8 cellular contexts compared by ENCODE assay signal in genomic region chr19:32674959-32675719, GRCh38. TPM values are rescaled to one million over a fixed set of nuclear protein-coding genes. Genes with fewer than 3 reads are reported as not detected.
DNase-seq lines count a peak whose midpoint lies in the region; TF ChIP-seq lines count a peak whose summit lies in the region.

ANKRD27 (minus strand) TSS chr19:32675180; CDS start chr19:32659015, 16,165 bp downstream.

- peaks cover 18% of the 10 kb centered on the region for H3K27me3 ChIP-seq in suprapubic skin

- DNase-seq in GM04504 (ENCODE audit: low read depth) (peak; percentile 97), HFFc6 (peak; percentile 95), NB4 (ENCODE audit: low read depth) (peak; percentile 94), SK-N-MC (ENCODE audit: low read depth, low spot score) (peak; percentile 72), germinal center (ENCODE audit: low spot score) (peak; percentile 99), nucleus accumbens (lab: John Stamatoyannopoulos, UW) (peak; percentile 80 to 99 (median 95)), suprapubic skin (ENCODE audit: low spot score in 2 of 2) (peak; percentile 98 to 99)
- peak; percentile 98 for DNase-seq in activated naive CD4-positive, alpha-beta T cell treated with anti-CD3 and anti-CD28 coated beads, Interleukin-2, amount 10 ng/mL, durations not matched to agents 7 days and 5 days

- peaks cover 12% of the 10 kb centered on the region for H3K27me3 Mint-ChIP-seq in HFFc6 (ENCODE audit: insufficient read depth)
- H3K27me3 Mint-ChIP-seq in activated naive CD4-positive, alpha-beta T cell treated with anti-CD3 and anti-CD28 coated beads, Interleukin-2, amount 10 ng/mL, durations not matched to agents 7 days and 5 days: peaks cover 59% of the 10 kb centered on the region

- no peaks in the 10 kb centered on the region for H3K9me3 Mint-ChIP-seq in HFFc6
- no peaks in the 10 kb centered on the region for H3K9me3 Mint-ChIP-seq in activated naive CD4-positive, alpha-beta T cell treated with anti-CD3 and anti-CD28 coated beads, Interleukin-2, amount 10 ng/mL, durations not matched to agents 7 days and 5 days

- TF ChIP-seq POLR2A in NB4 (IDR thresholded peaks at IDR 0.05; ENCODE audit: extremely low read depth, insufficient read length) (peak; percentile 78), suprapubic skin (IDR thresholded peaks at IDR 0.05) (no peak)

- H3K27ac ChIP-seq in SK-N-MC (no peak within 1 kb of the TSS), suprapubic skin (peak within 1 kb of the TSS; percentile 75)

- peaks cover 24% of the 10 kb centered on the region for H3K4me1 Mint-ChIP-seq in HFFc6 (ENCODE audit: low read depth)
- H3K4me1 Mint-ChIP-seq in activated naive CD4-positive, alpha-beta T cell treated with anti-CD3 and anti-CD28 coated beads, Interleukin-2, amount 10 ng/mL, durations not matched to agents 7 days and 5 days: peaks cover 40% of the 10 kb centered on the region

- peaks cover 48% of the 10 kb centered on the region for H3K4me1 ChIP-seq in suprapubic skin

- H3K9ac ChIP-seq in SK-N-MC (ENCODE audit: insufficient read length): peak within 1 kb of the TSS; percentile 80

- no peaks in the 10 kb centered on the region for H3K9me3 ChIP-seq in SK-N-MC (ENCODE audit: low read depth, low read length)
- H3K9me3 ChIP-seq in suprapubic skin: no peaks in the 10 kb centered on the region

- H3K4me3 ChIP-seq in NB4 (ENCODE audit: low read depth, low read length): peak within 1 kb of the TSS; percentile 83
- peak within 1 kb of the TSS; percentile 92 for H3K4me3 ChIP-seq in SK-N-MC
- H3K4me3 ChIP-seq in suprapubic skin: peak within 1 kb of the TSS; percentile 79

- TF ChIP-seq EP300 in suprapubic skin (IDR thresholded peaks at IDR 0.05): no peak

- peaks cover 6% of the 10 kb centered on the region; the same call in 1 of the 2 replicates for H3K36me3 Mint-ChIP-seq in HFFc6 (ENCODE audit: low read depth)
- H3K36me3 Mint-ChIP-seq in activated naive CD4-positive, alpha-beta T cell treated with anti-CD3 and anti-CD28 coated beads, Interleukin-2, amount 10 ng/mL, durations not matched to agents 7 days and 5 days: peaks cover 5% of the 10 kb centered on the region

- TF ChIP-seq CTCF in HFFc6 (IDR thresholded peaks at IDR 0.05) (no peak), NB4 (IDR thresholded peaks at IDR 0.05; ENCODE audit: low read depth, low read length) (no peak), suprapubic skin (IDR thresholded peaks at IDR 0.05) (no peak)

- 0% methylated on average over 3 of the region's 71 CpGs for WGBS in suprapubic skin

- H3K36me3 ChIP-seq in SK-N-MC (ENCODE audit: insufficient read depth, low read length) (0 out of 2 replicates have a peak, but pooled peaks cover 2% of the 10 kb centered on the region), suprapubic skin (no peaks in the 10 kb centered on the region)

- CTCF ChIA-PET in activated naive CD4-positive, alpha-beta T cell treated with anti-CD3 and anti-CD28 coated beads, Interleukin-2, amount 10 ng/mL, durations not matched to agents 7 days and 5 days (lab: Charles Lee): no interaction called here

- peak within 1 kb of the TSS; percentile 97 for H3K4me3 Mint-ChIP-seq in HFFc6
- H3K4me3 Mint-ChIP-seq in activated naive CD4-positive, alpha-beta T cell treated with anti-CD3 and anti-CD28 coated beads, Interleukin-2, amount 10 ng/mL, durations not matched to agents 7 days and 5 days: peak within 1 kb of the TSS; percentile 95

- H3K27ac Mint-ChIP-seq in HFFc6: peak within 1 kb of the TSS; percentile 81
- H3K27ac Mint-ChIP-seq in activated naive CD4-positive, alpha-beta T cell treated with anti-CD3 and anti-CD28 coated beads, Interleukin-2, amount 10 ng/mL, durations not matched to agents 7 days and 5 days: peak within 1 kb of the TSS; percentile 89

RNA-seq across cellular contexts. Expression of gene ANKRD27, which starts in this region (rescaled TPM):
- total RNA-seq in HFFc6 (2021; fragmentation: NEBNext Ultra II Directional; extraction: Animal tissue kit (Norgen Biotek cat#: 25700)): 10 to 100 TPM; 26.7 to 31.3 (median 28.5) TPM
- total RNA-seq in suprapubic skin: 10 to 100 TPM; 26.4 to 36.2 (median 30.8) TPM
